27 cellular contexts compared by ENCODE assay signal in genomic region chr10:48302515-48303476, GRCh38. TPM values are rescaled to one million over a fixed set of nuclear protein-coding genes. Genes with fewer than 3 reads are reported as not detected.
"Had no signal": no experiment of that assay in that cellular context is flagged by ENCODE, and none has a peak within 500 bp of the region (broad histone marks: within the 10 kb centered on the region; RNA-seq: fewer than 3 reads in every experiment).

No MANE protein-coding gene starts in this region.

- H3K36me3 ChIP-seq: ascending aorta, Peyer's patch had no signal

- H3K27ac ChIP-seq: ascending aorta, body of pancreas, Peyer's patch, SJSA1 had no signal

- DNase-seq: activated CD4-positive, alpha-beta T cell treated with anti-CD3 and anti-CD28 coated beads, Interleukin-2, amount 10 ng/mL, durations not matched to agents 24 days and 14 days; activated CD4-positive, alpha-beta T cell treated with anti-CD3 and anti-CD28 coated beads, Interleukin-2, amount 50 U/mL, for 48 hours; activated CD4-positive, CD25-positive, alpha-beta regulatory T cell treated with anti-CD3 and anti-CD28 coated beads, Interleukin-2, amount 50 U/mL, for 72 hours; activated CD8-positive, alpha-beta memory T cell treated with anti-CD3 and anti-CD28 coated beads for 24 hours; activated effector memory CD4-positive, alpha-beta T cell treated with anti-CD3 and anti-CD28 coated beads, Interleukin-2, amount 50 U/mL, for 16 hours; activated naive CD4-positive, alpha-beta T cell treated with Interleukin-2 at 50 U/mL for 16 hours; activated naive CD8-positive, alpha-beta T cell treated with anti-CD3 and anti-CD28 coated beads, Interleukin-2, amount 50 U/mL, for 24 hours; activated T-cell treated with anti-CD3 and anti-CD28 coated beads, Interleukin-2, amount 50 U/mL, for 4 hours; amniotic stem cell; body of pancreas; central memory CD4-positive, alpha-beta T cell; NCI-H1092; NCI-H1417 treated with DMSO at 0.1 percent for 48 hours; NCI-H1694; NCI-H2029; NCI-H2107; NCI-H2171 treated with DMSO at 0.1 percent for 48 hours; NCI-H226; NCI-H526; Peyer's patch; SHP77; SW 1271 had no signal

- H3K27me3 ChIP-seq: ascending aorta, body of pancreas, Peyer's patch, SJSA1 had no signal

- H3K9me3 ChIP-seq: ascending aorta, body of pancreas, Peyer's patch, SJSA1 had no signal

- FAIRE-seq: bronchial epithelial cell had no signal

- H3K4me3 ChIP-seq: ascending aorta, body of pancreas, Peyer's patch, SJSA1 had no signal

RNA-seq across cellular contexts. Expression of gene FRMPD2, which starts 28.3 kb away (rescaled TPM):
- total RNA-seq: activated CD4-positive, alpha-beta T cell treated with anti-CD3 and anti-CD28 coated beads, Interleukin-2, amount 10 ng/mL, durations not matched to agents 24 days and 14 days; activated T-cell treated with anti-CD3 and anti-CD28 coated beads, Interleukin-2, amount 50 U/mL, for 4 hours; ascending aorta; body of pancreas; NCI-H460; Peyer's patch; T-helper 1 cell treated with Interleukin-12 subunit alpha and Interleukin-12 subunit beta and Interleukin-4 antibody, amounts not matched to agents 30 ng/mL and 1 ng/mL, for 36 hours had no signal
